In the genomic region with DNA sequence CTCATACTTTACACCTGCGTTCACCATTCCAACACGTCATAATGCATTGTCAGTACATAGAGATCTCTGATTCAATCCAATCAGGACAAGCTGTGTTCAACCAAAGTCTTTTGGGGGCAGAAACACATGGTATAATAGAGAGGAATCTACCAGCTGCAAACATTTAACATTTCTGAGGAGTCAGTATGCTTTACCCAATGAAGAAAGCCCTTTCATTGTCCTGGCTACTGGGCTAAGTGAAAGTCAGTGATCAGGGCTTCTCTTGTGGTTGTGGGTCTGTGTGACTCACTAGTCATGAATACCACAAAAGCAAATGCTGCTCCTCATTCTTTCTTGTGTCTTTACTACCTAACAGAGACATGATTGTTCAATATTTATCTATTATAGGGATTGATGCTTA, we compare ENCODE assay signal across 8 cellular contexts.
DNase-seq lines count a peak whose midpoint lies in the region; ATAC-seq and TF ChIP-seq lines count a peak whose summit lies in the region.

No MANE protein-coding gene starts in this region.

- no peak for TF ChIP-seq EP300 in stomach (IDR thresholded peaks at IDR 0.05)

- no peak overlapping the region for H3K4me3 ChIP-seq in AG09309 (ENCODE audit: control insufficient read depth, low read depth, low read length)
- H3K4me3 ChIP-seq in NB4 (ENCODE audit: low read depth, low read length): no peak overlapping the region
- no peak overlapping the region for H3K4me3 ChIP-seq in fibroblast of villous mesenchyme (ENCODE audit: low read depth, low read length)
- H3K4me3 ChIP-seq in stomach: no peak overlapping the region

- no peaks in the 10 kb centered on the region for H3K27me3 Mint-ChIP-seq in activated CD8-positive, alpha-beta memory T cell treated with anti-CD3 and anti-CD28 coated beads, Interleukin-2, amount 10 ng/mL, durations not matched to agents 7 days and 5 days

- no peak overlapping the region for H3K27ac ChIP-seq in stomach

- no peaks in the 10 kb centered on the region for H3K4me1 Mint-ChIP-seq in activated CD8-positive, alpha-beta memory T cell treated with anti-CD3 and anti-CD28 coated beads, Interleukin-2, amount 10 ng/mL, durations not matched to agents 7 days and 5 days

- no peak for TF ChIP-seq CTCF in AG09309 (IDR thresholded peaks at IDR 0.05; ENCODE audit: control insufficient read depth, insufficient read depth, low read depth, low read length, missing control alignments)
- no peak for TF ChIP-seq CTCF in NB4 (IDR thresholded peaks at IDR 0.05; ENCODE audit: low read depth, low read length)
- TF ChIP-seq CTCF in fibroblast of villous mesenchyme (IDR thresholded peaks at IDR 0.05; ENCODE audit: insufficient read depth, low read depth, low read length): no peak
- TF ChIP-seq CTCF in stomach (IDR thresholded peaks at IDR 0.05): no peak

- H3K27ac Mint-ChIP-seq in activated CD8-positive, alpha-beta memory T cell treated with anti-CD3 and anti-CD28 coated beads, Interleukin-2, amount 10 ng/mL, durations not matched to agents 7 days and 5 days: no peak overlapping the region

- DNase-seq in AG09309 (ENCODE audit: low read depth) (peak; percentile 89), NB4 (ENCODE audit: low read depth) (peak; percentile 18), fibroblast of villous mesenchyme (ENCODE audit: low read depth) (peak; percentile 72), NCI-H1417 treated with DMSO at 0.1 percent for 48 hours (lab: John Stamatoyannopoulos, UW) (no peak), stomach (no peak), cortex of kidney (lab: John Stamatoyannopoulos, UW) (no peak)
- no peak for DNase-seq in activated CD8-positive, alpha-beta memory T cell treated with anti-CD3 and anti-CD28 coated beads, Interleukin-2, amount 10 ng/mL, durations not matched to agents 7 days and 5 days

- no peaks in the 10 kb centered on the region for H3K27me3 ChIP-seq in stomach

- 83 to 94% (median 86%) methylated on average over 2 of the region's 2 CpGs for WGBS in stomach, 5 donors

- intact Hi-C loops in stomach (cut with DNase I; ENCODE audit: low total_unique reads): no loop called here

- H3K36me3 ChIP-seq in stomach: no peaks in the 10 kb centered on the region

- CTCF ChIA-PET in activated CD8-positive, alpha-beta memory T cell treated with anti-CD3 and anti-CD28 coated beads, Interleukin-2, amount 10 ng/mL, durations not matched to agents 7 days and 5 days (lab: Charles Lee): no interaction called here

- TF ChIP-seq POLR2A in NB4 (IDR thresholded peaks at IDR 0.05; ENCODE audit: extremely low read depth, insufficient read length) (no peak), stomach (IDR thresholded peaks at IDR 0.05) (no peak)

- peak; percentile 71 for ATAC-seq in GM21825 (IDR thresholded peaks at IDR 0.05; ENCODE audit: unreplicated experiment)
- ATAC-seq in activated CD8-positive, alpha-beta memory T cell treated with anti-CD3 and anti-CD28 coated beads, Interleukin-2, amount 10 ng/mL, durations not matched to agents 7 days and 5 days: no peak

- H3K36me3 Mint-ChIP-seq in activated CD8-positive, alpha-beta memory T cell treated with anti-CD3 and anti-CD28 coated beads, Interleukin-2, amount 10 ng/mL, durations not matched to agents 7 days and 5 days: no peaks in the 10 kb centered on the region

- H3K4me3 Mint-ChIP-seq in activated CD8-positive, alpha-beta memory T cell treated with anti-CD3 and anti-CD28 coated beads, Interleukin-2, amount 10 ng/mL, durations not matched to agents 7 days and 5 days: no peak overlapping the region

- H3K9me3 ChIP-seq in stomach: no peaks in the 10 kb centered on the region

- no peaks in the 10 kb centered on the region for H3K9me3 Mint-ChIP-seq in activated CD8-positive, alpha-beta memory T cell treated with anti-CD3 and anti-CD28 coated beads, Interleukin-2, amount 10 ng/mL, durations not matched to agents 7 days and 5 days (ENCODE audit: low read depth)

- H3K4me1 ChIP-seq in stomach: no peaks in the 10 kb centered on the region

Comparison
In these comparisons a context has a peak if more than half of its experiments do, and no peak if none do; other contexts are left out.
1. DNase-seq: peak in AG09309 (single experiment), NB4 (single experiment) and fibroblast of villous mesenchyme (single experiment); none in NCI-H1417 treated with DMSO at 0.1 percent for 48 hours (single experiment), stomach (single experiment), cortex of kidney (single experiment) and activated CD8-positive, alpha-beta memory T cell treated with anti-CD3 and anti-CD28 coated beads, Interleukin-2, amount 10 ng/mL, durations not matched to agents 7 days and 5 days (single experiment).